In genomic region chr3:99972380-99973104, GRCh38 we compare ENCODE assay signal across 21 cellular contexts.
A peak's percentile ranks its signal among the peaks of the same experiment; 100 is the strongest.
DNase-seq lines count a peak whose midpoint lies in the region; ATAC-seq, FAIRE-seq and TF ChIP-seq lines count a peak whose summit lies in the region.
"Had no signal": no experiment of that assay in that cellular context is flagged by ENCODE, and none has a peak within 500 bp of the region (broad histone marks: within the 10 kb centered on the region; RNA-seq: fewer than 3 reads in every experiment).

No MANE protein-coding gene starts in this region.

- FAIRE-seq in HepG2 (lab: Jason Lieb, UNC): peak; percentile 8
- FAIRE-seq: bronchial epithelial cell had no signal

- TF ChIP-seq CTCF in HepG2 (CRISPR knock-in tag; IDR thresholded peaks at IDR 0.05): no peak
- no peak for TF ChIP-seq CTCF in right lobe of liver (IDR thresholded peaks at IDR 0.05)
- no peak for TF ChIP-seq CTCF in OCI-LY7 (conservative IDR thresholded peaks at IDR 0.05; ENCODE audit: low read length)

- CTCF ChIA-PET in HepG2 (lab: Yijun Ruan, JAX; ENCODE audit: low intra/inter-chr PET ratio, low total read pairs) (no interaction called here), OCI-LY7 (lab: Charles Lee; ENCODE audit: unreplicated experiment) (no interaction called here)
- CTCF ChIA-PET in activated naive CD4-positive, alpha-beta T cell treated with anti-CD3 and anti-CD28 coated beads for 36 hours (lab: Charles Lee): interaction anchor here (0.9 kb wide), 1 partner anchor 53 kb away, joined by 3 read pairs; no protein-coding TSS in a partner anchor

- WGBS in HepG2 (ENCODE audit: low lambda C conversion rate): 91% methylated on average over 8 of the region's 8 CpGs
- WGBS in right lobe of liver (ENCODE audit: insufficient coverage, low coverage, low lambda C conversion rate, missing lambda C conversion rate): 92% methylated on average over 8 of the region's 8 CpGs

- H3K36me3 ChIP-seq in HepG2 (replicated peaks in 1 of 2; ENCODE audit: control insufficient read depth in 1 of 2, insufficient read depth in 2 of 2, low read length in 2 of 2) (no peaks in the 10 kb centered on the region), right lobe of liver (no peaks in the 10 kb centered on the region), OCI-LY7 (ENCODE audit: insufficient read depth, low read length) (no peaks in the 10 kb centered on the region)
- H3K36me3 ChIP-seq: thyroid gland had no signal

- H3K36me3 Mint-ChIP-seq in activated naive CD4-positive, alpha-beta T cell treated with anti-CD3 and anti-CD28 coated beads for 36 hours (ENCODE audit: low read depth): peaks cover 13% of the 10 kb centered on the region
- peaks cover 24% of the 10 kb centered on the region for H3K36me3 Mint-ChIP-seq in activated naive CD8-positive, alpha-beta T cell treated with anti-CD3 and anti-CD28 coated beads, Interleukin-2, amount 50 U/mL, for 24 hours (ENCODE audit: low read depth)

- H3K9me3 ChIP-seq in HepG2 (ENCODE audit: low read length) (no peaks in the 10 kb centered on the region), right lobe of liver (no peaks in the 10 kb centered on the region), OCI-LY7 (ENCODE audit: low read length) (no peaks in the 10 kb centered on the region)
- H3K9me3 ChIP-seq: thyroid gland had no signal

- no peak for TF ChIP-seq RAD21 in HepG2 (CRISPR knock-in tag; IDR thresholded peaks at IDR 0.05)

- H3K4me3 ChIP-seq in HepG2 (replicated peaks in 1 of 3; ENCODE audit: insufficient read depth in 1 of 3, low read depth in 2 of 3, low read length in 3 of 3): no peak overlapping the region
- no peak overlapping the region for H3K4me3 ChIP-seq in right lobe of liver
- H3K4me3 ChIP-seq in OCI-LY7 (ENCODE audit: low read depth, low read length, poor library complexity, severe bottlenecking): no peak overlapping the region
- H3K4me3 ChIP-seq: smooth muscle cell, thyroid gland had no signal

- H3K27me3 ChIP-seq in HepG2 (ENCODE audit: control insufficient read depth in 1 of 2, insufficient read depth in 2 of 2, low read length in 2 of 2): no peaks in the 10 kb centered on the region
- no peaks in the 10 kb centered on the region for H3K27me3 ChIP-seq in right lobe of liver
- H3K27me3 ChIP-seq: thyroid gland had no signal

- H3K4me1 ChIP-seq in HepG2 (ENCODE audit: insufficient read depth, low read length) (peaks cover 11% of the 10 kb centered on the region), right lobe of liver (no peaks in the 10 kb centered on the region), OCI-LY7 (ENCODE audit: insufficient read depth, low read length, poor library complexity, severe bottlenecking) (no peaks in the 10 kb centered on the region)
- H3K4me1 ChIP-seq: thyroid gland had no signal

- ATAC-seq in HepG2: no peak
- ATAC-seq in right lobe of liver: no peak
- no peak for ATAC-seq in activated naive CD8-positive, alpha-beta T cell treated with anti-CD3 and anti-CD28 coated beads, Interleukin-2, amount 50 U/mL, for 24 hours
- ATAC-seq: left lobe of liver; stimulated activated naive B cell treated with anti-CD40 and anti-IgM and Interleukin-4, amounts not matched to agents 10 μg/mL and 1 μg/mL and 100 μg/mL, for 72 hours had no signal

- no peaks in the 10 kb centered on the region for H3K79me2 ChIP-seq in HepG2 (ENCODE audit: insufficient read depth, low read length)
- no peaks in the 10 kb centered on the region for H3K79me2 ChIP-seq in OCI-LY7 (ENCODE audit: insufficient read depth, low read depth, low read length)

- H4K20me1 ChIP-seq in HepG2 (ENCODE audit: insufficient read depth, low read length): no peaks in the 10 kb centered on the region
- H4K20me1 ChIP-seq in OCI-LY7 (ENCODE audit: insufficient read depth, low read length): no peaks in the 10 kb centered on the region

- no peaks in the 10 kb centered on the region for H3K9me2 ChIP-seq in OCI-LY7 (ENCODE audit: insufficient read depth, low read length)

- BruUV-seq in HepG2 (replicated peaks; lab: Mats Ljungman, UMichigan) (no TSS peak), OCI-LY7 (replicated peaks; lab: Mats Ljungman, UMichigan) (no TSS peak)

- POLR2A ChIA-PET in HepG2 (lab: Yijun Ruan, JAX): no interaction called here
- POLR2A ChIA-PET in OCI-LY7 (lab: Charles Lee): interaction anchor here (0.7 to 0.8 kb wide), 2 partner anchors 8 kb away, joined by 3 read pairs; no protein-coding TSS in a partner anchor

- no peak; a peak in 1 of 4 replicates for TF ChIP-seq EP300 in HepG2 (IDR thresholded peaks at IDR 0.05; ENCODE audit: low read depth in 2 of 2, low read length in 2 of 2)
- TF ChIP-seq EP300 in HepG2 (CRISPR knock-in tag; IDR thresholded peaks at IDR 0.05; ENCODE audit: borderline replicate concordance): no peak

- H3K4me2 ChIP-seq in HepG2 (ENCODE audit: low read depth, low read length) (no peak overlapping the region), OCI-LY7 (ENCODE audit: low read length) (no peak overlapping the region)
- H3K4me2 ChIP-seq: smooth muscle cell had no signal

- TF ChIP-seq POLR2A in HepG2 (IDR thresholded peaks at IDR 0.05; ENCODE audit: insufficient read depth in 1 of 2, low read depth in 2 of 2, low read length in 2 of 2) (no peak), right lobe of liver (IDR thresholded peaks at IDR 0.05) (no peak)

- DNase-seq in HepG2 (ENCODE audit: low spot score) (no peak), right lobe of liver (no peak), NCI-H524 (lab: John Stamatoyannopoulos, UW) (peak; percentile 83 to 97), myocyte (ENCODE audit: low read depth) (peak; percentile 67), NCI-H446 (lab: John Stamatoyannopoulos, UW) (no peak), OCI-LY7 (ENCODE audit: low spot score) (no peak)
- DNase-seq in activated naive CD4-positive, alpha-beta T cell treated with anti-CD3 and anti-CD28 coated beads for 36 hours: no peak
- no peak for DNase-seq in activated naive CD8-positive, alpha-beta T cell treated with anti-CD3 and anti-CD28 coated beads, Interleukin-2, amount 50 U/mL, for 24 hours
- DNase-seq: activated T-cell treated with anti-CD3 and anti-CD28 coated beads, Interleukin-2, amount 50 U/mL, for 1 hour; cortex of kidney; H7; MM.1S; NCI-H187; NCI-H526; posterior cingulate gyrus; stimulated activated naive B cell treated with anti-CD40 and anti-IgM and Interleukin-4, amounts not matched to agents 10 μg/mL and 1 μg/mL and 100 μg/mL, for 72 hours; thyroid gland had no signal

- in situ Hi-C loops in HepG2 (cut with HindIII; ENCODE audit: extremely low pct_ligation_motif_present, low pct_unique_long_range_greater_than_20kb): no loop called here

- no peak overlapping the region for H3K9ac ChIP-seq in HepG2 (ENCODE audit: insufficient read depth, low read depth, low read length)

- H3K9me3 Mint-ChIP-seq in activated naive CD4-positive, alpha-beta T cell treated with anti-CD3 and anti-CD28 coated beads for 36 hours: peaks cover 5% of the 10 kb centered on the region
- peaks cover 8% of the 10 kb centered on the region for H3K9me3 Mint-ChIP-seq in activated naive CD8-positive, alpha-beta T cell treated with anti-CD3 and anti-CD28 coated beads, Interleukin-2, amount 50 U/mL, for 24 hours

- intact Hi-C loops in HepG2 (cut with micrococcal nuclease; ENCODE audit: unreplicated experiment) (no loop called here), right lobe of liver (cut with DNase I) (no loop called here), OCI-LY7 (cut with micrococcal nuclease; ENCODE audit: unreplicated experiment) (no loop called here)
- intact Hi-C loops in activated naive CD4-positive, alpha-beta T cell treated with anti-CD3 and anti-CD28 coated beads for 36 hours (cut with micrococcal nuclease): no loop called here

- H3K27ac ChIP-seq in HepG2 (ENCODE audit: extremely low read length, insufficient read depth, low read length) (no peak overlapping the region), right lobe of liver (no peak overlapping the region), OCI-LY7 (ENCODE audit: low read depth, low read length, poor library complexity, severe bottlenecking) (no peak overlapping the region)
- H3K27ac ChIP-seq: thyroid gland had no signal

- H3K27me3 Mint-ChIP-seq in activated naive CD4-positive, alpha-beta T cell treated with anti-CD3 and anti-CD28 coated beads for 36 hours (ENCODE audit: low read depth): no peaks in the 10 kb centered on the region
- H3K27me3 Mint-ChIP-seq in activated naive CD8-positive, alpha-beta T cell treated with anti-CD3 and anti-CD28 coated beads, Interleukin-2, amount 50 U/mL, for 24 hours: no peaks in the 10 kb centered on the region
- H3K27me3 Mint-ChIP-seq: stimulated activated naive B cell treated with anti-CD40 and anti-IgM and Interleukin-4, amounts not matched to agents 10 μg/mL and 1 μg/mL and 100 μg/mL, for 72 hours had no signal

- no peak overlapping the region for H3K4me3 Mint-ChIP-seq in activated naive CD4-positive, alpha-beta T cell treated with anti-CD3 and anti-CD28 coated beads for 36 hours
- H3K4me3 Mint-ChIP-seq in activated naive CD8-positive, alpha-beta T cell treated with anti-CD3 and anti-CD28 coated beads, Interleukin-2, amount 50 U/mL, for 24 hours: no peak overlapping the region
- H3K4me3 Mint-ChIP-seq: nephron; stimulated activated naive B cell treated with anti-CD40 and anti-IgM and Interleukin-4, amounts not matched to agents 10 μg/mL and 1 μg/mL and 100 μg/mL, for 72 hours had no signal

- H2AFZ ChIP-seq in HepG2 (ENCODE audit: low read length) (no peak overlapping the region), OCI-LY7 (ENCODE audit: low read length) (no peak overlapping the region)

- H3K27ac Mint-ChIP-seq in activated naive CD4-positive, alpha-beta T cell treated with anti-CD3 and anti-CD28 coated beads for 36 hours: no peak overlapping the region
- no peak overlapping the region for H3K27ac Mint-ChIP-seq in activated naive CD8-positive, alpha-beta T cell treated with anti-CD3 and anti-CD28 coated beads, Interleukin-2, amount 50 U/mL, for 24 hours
- H3K27ac Mint-ChIP-seq: stimulated activated naive B cell treated with anti-CD40 and anti-IgM and Interleukin-4, amounts not matched to agents 10 μg/mL and 1 μg/mL and 100 μg/mL, for 72 hours had no signal

- peaks cover 19% of the 10 kb centered on the region for H3K4me1 Mint-ChIP-seq in activated naive CD4-positive, alpha-beta T cell treated with anti-CD3 and anti-CD28 coated beads for 36 hours (ENCODE audit: low read depth)
- peaks cover 17% of the 10 kb centered on the region for H3K4me1 Mint-ChIP-seq in activated naive CD8-positive, alpha-beta T cell treated with anti-CD3 and anti-CD28 coated beads, Interleukin-2, amount 50 U/mL, for 24 hours

TF ChIP-seq in HepG2, 621 proteins besides CTCF, POLR2A, EP300 and RAD21 (continues in another document):
- no peak for TF ChIP-seq ZBTB38 (CRISPR knock-in tag; IDR thresholded peaks at IDR 0.05)
- peak; percentile 70 for TF ChIP-seq TCF7 (IDR thresholded peaks at IDR 0.05; ENCODE audit: low read depth)
- TF ChIP-seq SOX5 (CRISPR knock-in tag; IDR thresholded peaks at IDR 0.05; ENCODE audit: borderline replicate concordance): peak; percentile 44; the same call in 1 of the 2 replicates
- no peak for TF ChIP-seq ZNF563 (CRISPR knock-in tag; IDR thresholded peaks at IDR 0.05)
- no peak for TF ChIP-seq HIVEP1 (CRISPR knock-in tag; IDR thresholded peaks at IDR 0.05)
- peak; percentile 80 for TF ChIP-seq TBX3 (IDR thresholded peaks at IDR 0.05; ENCODE audit: borderline replicate concordance)

Comparison
In these comparisons a context has a peak if more than half of its experiments do, and no peak if none do; other contexts are left out.
1. DNase-seq: peak in NCI-H524 (2 of 2) and myocyte (single experiment); none in HepG2 (single experiment), right lobe of liver (0 of 3), activated naive CD4-positive, alpha-beta T cell treated with anti-CD3 and anti-CD28 coated beads for 36 hours (single experiment), NCI-H446 (0 of 2), activated naive CD8-positive, alpha-beta T cell treated with anti-CD3 and anti-CD28 coated beads, Interleukin-2, amount 50 U/mL, for 24 hours (single experiment) and OCI-LY7 (single experiment).